29 cellular contexts compared by ENCODE assay signal in the genomic region with DNA sequence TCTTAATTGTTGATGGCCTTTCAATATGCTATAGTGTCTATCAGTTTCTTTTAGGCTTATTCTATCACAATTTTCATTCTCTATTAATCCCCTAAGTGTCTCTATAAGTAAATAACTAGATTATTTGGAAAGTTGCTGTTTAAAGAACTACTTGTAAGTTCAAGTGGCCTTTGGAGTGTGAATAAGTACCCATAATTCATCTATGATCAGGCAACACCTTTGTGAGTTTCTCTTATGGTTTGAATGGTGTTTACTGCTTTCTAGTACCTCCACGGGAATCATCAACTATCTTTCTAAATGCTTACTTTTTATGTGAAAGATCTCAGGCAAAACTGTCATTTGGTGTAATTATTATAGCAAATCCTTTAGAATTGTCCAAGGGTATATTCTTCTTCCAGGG.
"Had no signal": no experiment of that assay in that cellular context is flagged by ENCODE, and none has a peak within 500 bp of the region (broad histone marks: within the 10 kb centered on the region; RNA-seq: fewer than 3 reads in every experiment).

No MANE protein-coding gene starts in this region.

- H3K4me1 ChIP-seq: adrenal gland, ascending aorta, breast epithelium, colonic mucosa, esophagus squamous epithelium, gastroesophageal sphincter, heart right ventricle had no signal

- H3K27me3 ChIP-seq: adrenal gland, ascending aorta, breast epithelium, cardiac muscle cell, colonic mucosa, esophagus squamous epithelium, gastroesophageal sphincter, heart right ventricle, hepatocyte had no signal

- H3K9me3 ChIP-seq: adrenal gland, ascending aorta, breast epithelium, colonic mucosa, esophagus squamous epithelium had no signal

- ATAC-seq: activated CD4-positive, alpha-beta T cell treated with anti-CD3 and anti-CD28 coated beads for 36 hours; activated CD8-positive, alpha-beta memory T cell treated with anti-CD3 and anti-CD28 coated beads, Interleukin-2, amount 10 ng/mL, durations not matched to agents 7 days and 5 days; activated CD8-positive, alpha-beta T cell treated with anti-CD3 and anti-CD28 coated beads, Interleukin-2, amount 10 ng/mL, durations not matched to agents 7 days and 5 days; activated naive CD8-positive, alpha-beta T cell treated with anti-CD3 and anti-CD28 coated beads, Interleukin-2, amount 50 U/mL, for 24 hours; gastroesophageal sphincter; heart right ventricle had no signal

- DNase-seq: activated CD4-positive, alpha-beta memory T cell treated with anti-CD3 and anti-CD28 coated beads for 36 hours; activated CD4-positive, alpha-beta T cell treated with anti-CD3 and anti-CD28 coated beads for 36 hours; activated CD4-positive, alpha-beta T cell treated with anti-CD3 and anti-CD28 coated beads, Interleukin-2, amount 10 ng/mL, durations not matched to agents 24 days and 14 days; activated CD4-positive, CD25-positive, alpha-beta regulatory T cell; activated CD4-positive, CD25-positive, alpha-beta regulatory T cell treated with anti-CD3 and anti-CD28 coated beads, Interleukin-2, amount 50 U/mL, for 72 hours; activated CD8-positive, alpha-beta memory T cell treated with anti-CD3 and anti-CD28 coated beads, Interleukin-2, amount 10 ng/mL, durations not matched to agents 7 days and 5 days; activated CD8-positive, alpha-beta memory T cell treated with anti-CD3 and anti-CD28 coated beads, Interleukin-2, amount 50 U/mL, for 4 hours; activated CD8-positive, alpha-beta T cell treated with anti-CD3 and anti-CD28 coated beads, Interleukin-2, amount 10 ng/mL, durations not matched to agents 7 days and 5 days; activated effector memory CD4-positive, alpha-beta T cell treated with anti-CD3 and anti-CD28 coated beads, Interleukin-2, amount 50 U/mL, for 16 hours; activated naive CD4-positive, alpha-beta T cell treated with anti-CD3 and anti-CD28 coated beads for 36 hours; activated naive CD8-positive, alpha-beta T cell treated with anti-CD3 and anti-CD28 coated beads for 36 hours; activated naive CD8-positive, alpha-beta T cell treated with anti-CD3 and anti-CD28 coated beads, Interleukin-2, amount 50 U/mL, for 24 hours; activated T-cell treated with anti-CD3 and anti-CD28 coated beads, Interleukin-2, amount 50 U/mL, for 1 hour; activated T-cell treated with anti-CD3 and anti-CD28 coated beads, Interleukin-2, amount 50 U/mL, for 48 hours; adrenal gland; amygdala; central memory CD4-positive, alpha-beta T cell; cerebellar nuclear complex; colonic mucosa; effector CD8-positive, alpha-beta T cell; esophagus squamous epithelium; foreskin melanocyte; heart right ventricle had no signal

- H3K36me3 ChIP-seq: adrenal gland, ascending aorta, breast epithelium, cardiac muscle cell, colonic mucosa, esophagus squamous epithelium, gastroesophageal sphincter, heart right ventricle had no signal

- H3K27ac ChIP-seq: adrenal gland, ascending aorta, breast epithelium, cardiac muscle cell, colonic mucosa, epithelial cell of prostate, esophagus squamous epithelium, gastroesophageal sphincter, heart right ventricle, hepatocyte had no signal

- H3K4me3 ChIP-seq: adrenal gland, ascending aorta, breast epithelium, cardiac muscle cell, colonic mucosa, esophagus squamous epithelium, gastroesophageal sphincter, heart right ventricle, hepatocyte had no signal
